ENCODE assay signal across 23 cellular contexts in the genomic region with DNA sequence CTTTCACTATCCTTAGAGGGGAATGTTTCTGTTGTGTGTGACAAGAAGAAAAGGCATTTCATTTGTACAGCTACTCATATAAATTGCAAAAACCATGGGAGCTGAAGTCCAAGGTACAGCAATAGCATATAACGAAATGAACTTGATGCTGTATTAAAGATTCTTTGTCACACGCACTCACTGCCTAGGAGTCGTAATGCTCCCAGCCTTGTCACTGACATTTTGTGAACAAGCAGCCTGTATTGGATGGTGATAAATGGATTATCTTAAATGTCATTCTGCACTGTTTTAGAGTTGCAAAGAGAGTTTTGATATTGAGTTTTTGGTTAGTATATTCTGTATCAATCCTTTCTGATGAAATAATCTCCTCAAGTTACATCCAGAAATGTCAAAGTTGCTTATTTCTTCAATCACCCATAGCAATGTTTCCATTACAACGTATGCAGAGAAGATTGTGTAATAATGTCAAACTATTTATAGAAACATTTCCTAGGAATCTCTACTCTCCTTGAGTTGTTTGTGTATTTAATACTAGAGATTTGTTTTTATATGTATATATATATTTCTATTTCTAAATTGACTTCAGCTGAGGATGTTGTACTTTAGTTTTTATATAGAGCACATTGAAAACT.
"Had no signal": no experiment of that assay in that cellular context is flagged by ENCODE, and none has a peak within 500 bp of the region (broad histone marks: within the 10 kb centered on the region; RNA-seq: fewer than 3 reads in every experiment).

No MANE protein-coding gene starts in this region.

- DNase-seq: activated CD4-positive, alpha-beta T cell treated with anti-CD3 and anti-CD28 coated beads, Interleukin-2, amount 50 U/mL, for 4 hours; activated CD4-positive, CD25-positive, alpha-beta regulatory T cell treated with anti-CD3 and anti-CD28 coated beads, Interleukin-2, amount 50 U/mL, for 72 hours; activated effector memory CD4-positive, alpha-beta T cell treated with Interleukin-2 at 50 U/mL for 16 hours; activated T-cell treated with anti-CD3 and anti-CD28 coated beads, Interleukin-2, amount 50 U/mL, for 1 hour; amygdala; colonic mucosa; effector CD8-positive, alpha-beta T cell; foreskin melanocyte; head of caudate nucleus; islet precursor cell; mammary epithelial cell; mucosa of descending colon; naive thymus-derived CD8-positive, alpha-beta T cell; posterior cingulate gyrus; spleen; stimulated activated CD4-positive, alpha-beta T cell treated with anti-CD3 and anti-CD28 coated beads, Interleukin-2, amount 100 ng/mL, for 24 hours; stimulated activated naive CD4-positive, alpha-beta T cell; substantia nigra had no signal

- H3K27me3 ChIP-seq: colonic mucosa, neutrophil, right atrium auricular region, spleen had no signal

- H3K36me3 Mint-ChIP-seq: activated naive CD4-positive, alpha-beta T cell treated with anti-CD3 and anti-CD28 coated beads, Interleukin-2, amount 50 U/mL, for 24 hours; naive thymus-derived CD8-positive, alpha-beta T cell; type B pancreatic cell had no signal

- H3K4me1 Mint-ChIP-seq: activated naive CD4-positive, alpha-beta T cell treated with anti-CD3 and anti-CD28 coated beads, Interleukin-2, amount 50 U/mL, for 24 hours had no signal

- H3K9me3 Mint-ChIP-seq: activated naive CD4-positive, alpha-beta T cell treated with anti-CD3 and anti-CD28 coated beads, Interleukin-2, amount 50 U/mL, for 24 hours; naive thymus-derived CD8-positive, alpha-beta T cell; type B pancreatic cell had no signal

- H3K9me3 ChIP-seq: colonic mucosa, mucosa of descending colon, neutrophil, right atrium auricular region, spleen had no signal

- H3K36me3 ChIP-seq: colonic mucosa, neutrophil, right atrium auricular region, spleen had no signal

- H3K4me3 Mint-ChIP-seq: activated naive CD4-positive, alpha-beta T cell treated with anti-CD3 and anti-CD28 coated beads, Interleukin-2, amount 50 U/mL, for 24 hours; naive thymus-derived CD8-positive, alpha-beta T cell; type B pancreatic cell had no signal

- H3K4me3 ChIP-seq: colonic mucosa, mucosa of descending colon, right atrium auricular region, spleen had no signal

- H3K27ac ChIP-seq: colonic mucosa, epithelial cell of prostate, neutrophil, right atrium auricular region, spleen had no signal

- H3K27me3 Mint-ChIP-seq: activated naive CD4-positive, alpha-beta T cell treated with anti-CD3 and anti-CD28 coated beads, Interleukin-2, amount 50 U/mL, for 24 hours; naive thymus-derived CD8-positive, alpha-beta T cell; type B pancreatic cell had no signal

- H3K27ac Mint-ChIP-seq: activated naive CD4-positive, alpha-beta T cell treated with anti-CD3 and anti-CD28 coated beads, Interleukin-2, amount 50 U/mL, for 24 hours; naive thymus-derived CD8-positive, alpha-beta T cell; type B pancreatic cell had no signal

- H3K4me1 ChIP-seq: colonic mucosa, right atrium auricular region, spleen had no signal
